8 cellular contexts compared by ENCODE assay signal in the genomic region with DNA sequence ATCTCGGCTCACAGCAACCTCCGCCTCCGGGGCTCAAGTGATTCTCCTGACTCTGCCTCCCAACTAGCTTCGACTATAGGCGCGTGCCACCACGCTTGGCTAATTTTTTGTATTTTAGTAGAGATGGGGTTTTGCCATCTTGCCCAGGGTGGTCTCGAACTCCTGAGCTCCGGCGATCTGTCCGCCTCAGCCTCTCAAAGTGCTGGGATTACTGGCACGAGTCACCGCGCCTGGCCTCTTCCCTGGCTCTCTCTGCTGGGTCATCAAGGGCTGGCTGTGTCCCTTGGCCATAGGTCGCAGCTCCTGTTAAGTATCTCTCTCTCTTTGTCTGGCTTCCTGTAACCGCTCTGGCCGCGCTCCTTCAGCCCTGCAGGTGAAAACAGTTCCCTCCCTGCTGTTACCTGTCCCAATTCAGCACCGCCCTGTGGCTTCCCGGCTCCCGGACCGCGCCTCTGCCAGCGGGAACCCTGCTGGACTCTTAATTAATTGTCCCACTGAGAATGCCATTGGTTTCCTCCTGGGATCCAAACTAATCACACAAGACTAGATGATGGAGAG. TPM values are rescaled to one million over a fixed set of nuclear protein-coding genes. Genes with fewer than 3 reads are reported as not detected.
A peak's percentile ranks its signal among the peaks of the same experiment; 100 is the strongest.
DNase-seq lines count a peak whose midpoint lies in the region; TF ChIP-seq lines count a peak whose summit lies in the region.

No MANE protein-coding gene starts in this region.

- H3K4me3 ChIP-seq in CD8-positive, alpha-beta memory T cell (ENCODE audit: low read length), result peak overlapping the region; percentile 61
- H3K4me3 ChIP-seq in MG63, result peak overlapping the region; percentile 67
- peak overlapping the region; percentile 65 for H3K4me3 ChIP-seq in mesendoderm (ENCODE audit: low read length)
- H3K4me3 ChIP-seq in vagina, result peak overlapping the region; percentile 77 to 97

- H2AK5ac ChIP-seq in mesendoderm (ENCODE audit: low read length), result no peak overlapping the region

- no peak for DNase-seq in CD8-positive, alpha-beta memory T cell
- DNase-seq in MG63, result no peak
- DNase-seq in cerebellum (ENCODE audit: low spot score), result peak; percentile 75
- DNase-seq in mesendoderm, result peak; percentile 67
- DNase-seq in vagina (ENCODE audit: extremely low spot score in 2 of 2), result peak in 1 of 2 donors; percentile 87
- no peak for DNase-seq in NCI-H1694 treated with DMSO at 0.1 percent for 48 hours (lab: John Stamatoyannopoulos, UW)
- DNase-seq in NCI-H1105 treated with DMSO at 0.1 percent for 48 hours (lab: John Stamatoyannopoulos, UW), result no peak
- DNase-seq in HCEC 1CT, result no peak

- H2BK5ac ChIP-seq in mesendoderm (ENCODE audit: low read length), result no peak overlapping the region

- no peak for TF ChIP-seq POLR2A in vagina (IDR thresholded peaks at IDR 0.05)

- no peak overlapping the region for H4K5ac ChIP-seq in mesendoderm (ENCODE audit: low read length)

- no peak for TF ChIP-seq CTCF in vagina (IDR thresholded peaks at IDR 0.05)

- H3K4me1 ChIP-seq in CD8-positive, alpha-beta memory T cell (ENCODE audit: insufficient read depth, low read length), result peaks cover 6% of the 10 kb centered on the region
- H3K4me1 ChIP-seq in mesendoderm (ENCODE audit: control insufficient read depth, low read depth, low read length) (peaks cover 4% of the 10 kb centered on the region), vagina (peaks cover 47% of the 10 kb centered on the region)

- no peak overlapping the region for H3K23ac ChIP-seq in mesendoderm (ENCODE audit: low read length)

- H2BK15ac ChIP-seq in mesendoderm (replicated peaks; ENCODE audit: low read depth), result no peak overlapping the region

- peaks cover 10 to 29% of the 10 kb centered on the region in 2 donors for H3K27me3 Mint-ChIP-seq in CD8-positive, alpha-beta memory T cell

- H3K27ac Mint-ChIP-seq in CD8-positive, alpha-beta memory T cell, result peak overlapping the region in 7 of 8 donors; percentile 66 to 94 (median 80)

- no CpG with 5 or more reads among the region's 24 CpGs for WGBS in mesendoderm (ENCODE audit: extremely low coverage, insufficient coverage, low lambda C conversion rate)

- peaks cover 14% of the 10 kb centered on the region in 3 donors for H3K4me1 Mint-ChIP-seq in CD8-positive, alpha-beta memory T cell

- peak overlapping the region; percentile 86 for H3K56ac ChIP-seq in mesendoderm (ENCODE audit: low read length)

- H3K36me3 ChIP-seq in CD8-positive, alpha-beta memory T cell (ENCODE audit: insufficient read depth, low read length), result no peaks in the 10 kb centered on the region
- H3K36me3 ChIP-seq in MG63 (no peaks in the 10 kb centered on the region), mesendoderm (ENCODE audit: control insufficient read depth, insufficient read depth, low read length) (no peaks in the 10 kb centered on the region), vagina (no peaks in the 10 kb centered on the region)

- peak overlapping the region; percentile 82 for H3K9ac ChIP-seq in mesendoderm (ENCODE audit: low read length)

- H3K9me3 Mint-ChIP-seq in CD8-positive, alpha-beta memory T cell, result no peaks in the 10 kb centered on the region

- no peaks in the 10 kb centered on the region for H3K9me3 ChIP-seq in CD8-positive, alpha-beta memory T cell (ENCODE audit: low read length)
- H3K9me3 ChIP-seq in MG63 (no peaks in the 10 kb centered on the region), vagina (no peaks in the 10 kb centered on the region)

- CTCF ChIA-PET in CD8-positive, alpha-beta memory T cell (lab: Charles Lee), result interaction anchor here (1.2 to 1.3 kb wide), 2 partner anchors 35 to 48 kb away, joined by 3 to 4 read pairs; no protein-coding TSS in a partner anchor

- H3K4ac ChIP-seq in mesendoderm (ENCODE audit: low read depth, low read length), result no peak overlapping the region

- H3K27me3 ChIP-seq in CD8-positive, alpha-beta memory T cell (ENCODE audit: insufficient read depth, low read length, poor library complexity, severe bottlenecking), result peaks cover 7% of the 10 kb centered on the region
- H3K27me3 ChIP-seq in MG63 (no peaks in the 10 kb centered on the region), mesendoderm (ENCODE audit: insufficient read depth, low read length, poor library complexity) (no peaks in the 10 kb centered on the region), vagina (no peaks in the 10 kb centered on the region)

- H3K36me3 Mint-ChIP-seq in CD8-positive, alpha-beta memory T cell, result peaks cover 0 to 2% (median 0%) of the 10 kb centered on the region in 3 donors

- peak overlapping the region; percentile 85 to 95 (median 91) for H3K4me3 Mint-ChIP-seq in CD8-positive, alpha-beta memory T cell

- intact Hi-C loops in vagina (cut with DNase I), result loop anchor here (10.0 kb wide), 1 partner anchor 87 kb away; no protein-coding TSS in a partner anchor

- no peak overlapping the region for H4K8ac ChIP-seq in mesendoderm (ENCODE audit: low read depth, low read length)

- H2BK120ac ChIP-seq in mesendoderm (ENCODE audit: low read depth, low read length), result no peak overlapping the region

- H3K18ac ChIP-seq in mesendoderm (ENCODE audit: low read length), result no peak overlapping the region

- H3K27ac ChIP-seq in CD8-positive, alpha-beta memory T cell (ENCODE audit: low read depth, low read length), result no peak overlapping the region
- H3K27ac ChIP-seq in mesendoderm (ENCODE audit: low read depth, low read length) (no peak overlapping the region), vagina (peak overlapping the region; percentile 92)

- peak overlapping the region; percentile 93 for H3K4me2 ChIP-seq in mesendoderm (ENCODE audit: low read length)

- POLR2A ChIA-PET in CD8-positive, alpha-beta memory T cell (lab: Charles Lee), result no interaction called here

- no peaks in the 10 kb centered on the region for H3K79me2 ChIP-seq in mesendoderm (ENCODE audit: control insufficient read depth, insufficient read depth, low read length)

- H3K79me1 ChIP-seq in mesendoderm (ENCODE audit: low read length), result peaks cover 2% of the 10 kb centered on the region

RNA-seq across cellular contexts. Expression of a gene that starts 1.3 kb away (rescaled TPM):
- total RNA-seq in CD8-positive, alpha-beta memory T cell, result 1 to 10 TPM; 2.3 to 2.4 TPM
- 3.0 TPM for polyA plus RNA-seq in CD8-positive, alpha-beta memory T cell
- 9.8 and 21.4 TPM in 2 replicates for total RNA-seq in MG63 (2014; rRNA removed; shearing (Covaris generic); ENCODE audit: low replicate concordance)
- total RNA-seq in cerebellum (87.5 TPM), vagina (64.8 TPM)
- 7.8 TPM for polyA plus RNA-seq in mesendoderm (2013, experiment 1 of 2)
- 8.4 TPM for polyA plus RNA-seq in mesendoderm (2013, experiment 2 of 2)

RNA-seq across cellular contexts. Expression of a gene that starts 42.5 kb away (rescaled TPM):
- total RNA-seq in CD8-positive, alpha-beta memory T cell, result under 1 TPM; 0.38 to 0.46 TPM
- not detected for polyA plus RNA-seq in CD8-positive, alpha-beta memory T cell
- total RNA-seq in MG63 (2014; rRNA removed; shearing (Covaris generic); ENCODE audit: low replicate concordance), result 0.57 TPM in 1 of 2 replicates, not detected in the other
- total RNA-seq in cerebellum (3.8 TPM), vagina (0.49 TPM)
- polyA plus RNA-seq in mesendoderm (2013, experiment 1 of 2), result 0.14 TPM
- polyA plus RNA-seq in mesendoderm (2013, experiment 2 of 2), result 0.15 TPM

Comparison
In these comparisons a context has a peak if more than half of its experiments do, and no peak if none do; other contexts are left out.
1. DNase-seq: peak in cerebellum (single experiment) and mesendoderm (single experiment); none in CD8-positive, alpha-beta memory T cell (0 of 5), MG63 (single experiment), NCI-H1694 treated with DMSO at 0.1 percent for 48 hours (single experiment), NCI-H1105 treated with DMSO at 0.1 percent for 48 hours (single experiment) and HCEC 1CT (single experiment).
2. Peak in every context shown above with its lines, with median percentiles within 50 percentile points of each other: H3K4me3 ChIP-seq.